19 cellular contexts compared by ENCODE assay signal in the genomic region with DNA sequence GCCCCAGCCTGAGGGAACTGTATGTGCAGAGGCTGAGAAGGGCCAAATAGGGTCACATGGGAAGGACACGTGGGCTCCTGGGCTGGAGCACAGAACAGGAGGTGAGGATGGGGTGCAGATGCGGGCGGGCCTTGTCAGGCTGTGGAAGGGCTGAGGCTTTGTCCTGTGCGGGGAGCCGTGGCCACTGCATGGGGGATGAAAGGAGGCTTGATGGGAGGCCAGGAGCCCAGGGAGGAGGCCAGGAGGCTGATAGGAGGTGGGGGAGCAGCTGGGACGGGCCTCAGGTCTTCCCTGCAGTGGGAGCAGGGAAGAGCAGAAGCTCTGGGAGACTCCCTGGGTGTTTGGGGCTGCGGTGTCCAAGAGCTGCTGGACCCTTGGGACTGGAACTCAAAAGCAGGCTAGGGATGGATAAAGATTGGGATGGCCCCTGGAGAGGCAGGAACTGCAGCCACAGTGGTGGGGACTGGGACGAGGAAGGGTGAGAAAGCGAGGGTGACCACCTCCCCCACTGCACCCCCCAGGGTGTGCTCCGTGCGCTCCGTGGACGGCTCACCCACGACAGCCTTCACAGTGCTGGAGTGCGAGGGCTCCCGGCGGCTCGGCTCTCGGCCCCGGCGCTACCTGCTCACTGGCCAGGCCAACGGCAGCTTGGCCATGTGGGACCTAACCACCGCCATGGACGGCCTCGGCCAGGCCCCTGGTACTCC. TPM values are rescaled to one million over a fixed set of nuclear protein-coding genes. Genes with fewer than 3 reads are reported as not detected.
DNase-seq lines count a peak whose midpoint lies in the region; ATAC-seq, FAIRE-seq and TF ChIP-seq lines count a peak whose summit lies in the region.
"Had no signal": no experiment of that assay in that cellular context is flagged by ENCODE, and none has a peak within 500 bp of the region (broad histone marks: within the 10 kb centered on the region; RNA-seq: fewer than 3 reads in every experiment).

No MANE protein-coding gene starts in this region.

- peak overlapping the region in 1 of 2 experiments; percentile 46 for H3K4ac ChIP-seq in mesenchymal stem cell (ENCODE audit: low read depth in 1 of 2, low read length in 2 of 2)

- no peak for TF ChIP-seq CTCF in GM12878 (IDR thresholded peaks at IDR 0.05 in 2 of 3, conservative IDR thresholded peaks at IDR 0.05 in 1 of 3; ENCODE audit: control insufficient read depth in 2 of 3, extremely low read depth in 1 of 3, insufficient read depth in 1 of 3, low read depth in 3 of 3, low read length in 3 of 3)

- RAD21 ChIA-PET in GM12878 (lab: Charles Lee; ENCODE audit: unreplicated experiment) = no interaction called here

- H3K4me1 ChIP-seq in GM12878 (ENCODE audit: control insufficient read depth, insufficient read depth, low read length) (0 out of 2 replicates have a peak, but pooled peaks cover under 1% of the 10 kb centered on the region), mesenchymal stem cell (ENCODE audit: control insufficient read depth, insufficient read depth, low read depth, low read length) (peaks cover 24% of the 10 kb centered on the region)
- H3K4me1 ChIP-seq in naive thymus-derived CD4-positive, alpha-beta T cell (ENCODE audit: control insufficient read depth in 2 of 2, insufficient read depth in 2 of 2, low read length in 2 of 2) = peaks cover 5 to 8% of the 10 kb centered on the region in 2 donors

- no peak for ATAC-seq in GM12878
- no peak for ATAC-seq in stimulated activated naive B cell treated with anti-CD40 and anti-IgM and Interleukin-4, amounts not matched to agents 10 μg/mL and 1 μg/mL and 100 μg/mL, for 72 hours (replicated peaks)
- ATAC-seq in naive thymus-derived CD4-positive, alpha-beta T cell = no peak
- ATAC-seq: GM23338 had no signal

- H3K79me2 ChIP-seq in GM12878 (ENCODE audit: control insufficient read depth, insufficient read depth, low read length) = no peaks in the 10 kb centered on the region

- POLR2A ChIA-PET in GM12878 (lab: Charles Lee) = no interaction called here
- POLR2A ChIA-PET in naive thymus-derived CD4-positive, alpha-beta T cell (lab: Charles Lee) = no interaction called here

- H3K36me3 ChIP-seq in GM12878 (ENCODE audit: control insufficient read depth in 2 of 2, insufficient read depth in 2 of 2, low read length in 1 of 2) (peaks cover 0 to 7% of the 10 kb centered on the region in 2 experiments; a peak in 3 of 4 replicates), mesenchymal stem cell (ENCODE audit: control insufficient read depth in 1 of 2, insufficient read depth in 2 of 2, low read depth in 1 of 2, low read length in 2 of 2) (peaks cover 30 to 47% of the 10 kb centered on the region in 2 experiments)
- H3K36me3 ChIP-seq in naive thymus-derived CD4-positive, alpha-beta T cell (ENCODE audit: control insufficient read depth in 2 of 3, insufficient read depth in 3 of 3, low read length in 3 of 3) = peaks cover 0 to 59% (median 5%) of the 10 kb centered on the region in 3 experiments

- H3K14ac ChIP-seq in mesenchymal stem cell (ENCODE audit: low read length in 2 of 2) = no peak overlapping the region

- DNase-seq in T-helper 1 cell (no peak), GM12878 (ENCODE audit: low read depth, low spot score) (no peak), mesenchymal stem cell (no peak), OCI-M2 (lab: John Stamatoyannopoulos, UW; ENCODE audit: unreplicated experiment) (no peak)
- no peak for DNase-seq in stimulated activated naive B cell treated with anti-CD40 and anti-IgM and Interleukin-4, amounts not matched to agents 10 μg/mL and 1 μg/mL and 100 μg/mL, for 72 hours
- no peak for DNase-seq in activated CD4-positive, CD25-positive, alpha-beta regulatory T cell (lab: John Stamatoyannopoulos, UW)
- no peak for DNase-seq in naive thymus-derived CD4-positive, alpha-beta T cell
- DNase-seq: 8988T; CD8-positive, alpha-beta memory T cell; KG1; NCI-H1417 treated with DMSO at 0.1 percent for 48 hours; NCI-H1930; NCI-H446 treated with DMSO at 0.1 percent for 48 hours; NCI-H748 treated with DMSO at 0.1 percent for 48 hours; PC-9 had no signal

- H4K8ac ChIP-seq in mesenchymal stem cell (ENCODE audit: low read length) = no peak overlapping the region

- H3K27ac ChIP-seq in GM12878 (ENCODE audit: control insufficient read depth, insufficient read depth) (no peak overlapping the region), mesenchymal stem cell (ENCODE audit: low read length, poor library complexity, severe bottlenecking) (no peak overlapping the region)
- no peak overlapping the region for H3K27ac ChIP-seq in naive thymus-derived CD4-positive, alpha-beta T cell (ENCODE audit: low read depth, low read length)
- H3K27ac ChIP-seq: BLaER1, PC-9 had no signal

- H3K18ac ChIP-seq in mesenchymal stem cell (ENCODE audit: low read depth in 1 of 2, low read length in 2 of 2) = no peak overlapping the region

- H3K9ac ChIP-seq in GM12878 (ENCODE audit: control insufficient read depth, insufficient read depth, low read length) (no peak overlapping the region), mesenchymal stem cell (ENCODE audit: low read length) (no peak overlapping the region)
- H3K9ac ChIP-seq: BLaER1 had no signal

- peaks cover 5% of the 10 kb centered on the region for H3K79me1 ChIP-seq in mesenchymal stem cell (replicated peaks; ENCODE audit: low read length, poor library complexity, severe bottlenecking)

- H3K4me3 ChIP-seq in GM12878 = no peak overlapping the region
- no peak overlapping the region for H3K4me3 ChIP-seq in mesenchymal stem cell (ENCODE audit: insufficient read depth in 1 of 2, low read depth in 1 of 2, low read length in 2 of 2)
- no peak overlapping the region for H3K4me3 ChIP-seq in naive thymus-derived CD4-positive, alpha-beta T cell (ENCODE audit: low read length)
- H3K4me3 ChIP-seq: BLaER1, GM23338, PC-9 had no signal

- TF ChIP-seq EP300 in GM12878 (IDR thresholded peaks at IDR 0.05; ENCODE audit: borderline replicate concordance in 1 of 2, control insufficient read depth in 1 of 2, low read depth in 2 of 2, low read length in 2 of 2) = no peak

- SMC1A ChIA-PET in GM12878 (lab: Charles Lee; ENCODE audit: uncharacterized antibody, unreplicated experiment) = no interaction called here

- CTCF ChIA-PET in GM12878 (lab: Yijun Ruan, JAX) = interaction anchor here (0.6 kb wide), 1 partner anchor 760 kb away, joined by 3 read pairs; no protein-coding TSS in a partner anchor
- CTCF ChIA-PET in naive thymus-derived CD4-positive, alpha-beta T cell (lab: Charles Lee) = no interaction called here

- intact Hi-C loops in GM12878 (cut with micrococcal nuclease; ENCODE audit: unreplicated experiment) = no loop called here
- intact Hi-C loops in naive thymus-derived CD4-positive, alpha-beta T cell (cut with micrococcal nuclease) = no loop called here

- TF ChIP-seq RAD21 in GM12878 (IDR thresholded peaks at IDR 0.05; ENCODE audit: insufficient read depth, low read depth, low read length) = no peak

- H4K20me1 ChIP-seq in GM12878 (ENCODE audit: control insufficient read depth, insufficient read depth) = no peaks in the 10 kb centered on the region
- H4K20me1 ChIP-seq: BLaER1 had no signal

- H3K23ac ChIP-seq in mesenchymal stem cell (ENCODE audit: low read length in 2 of 2) = no peak overlapping the region

- H3K27me3 Mint-ChIP-seq in T-helper 1 cell treated with Interleukin-12 subunit alpha and Interleukin-12 subunit beta and Interleukin-4 antibody, amounts not matched to agents 30 μg/mL and 1 μg/mL, for 36 hours (ENCODE audit: low read depth) = peaks cover 3% of the 10 kb centered on the region
- H3K27me3 Mint-ChIP-seq in stimulated activated naive B cell treated with anti-CD40 and anti-IgM and Interleukin-4, amounts not matched to agents 10 μg/mL and 1 μg/mL and 100 μg/mL, for 72 hours = peaks cover 8% of the 10 kb centered on the region in 2 donors
- peaks cover 0 to 11% (median 0%) of the 10 kb centered on the region in 5 donors for H3K27me3 Mint-ChIP-seq in naive thymus-derived CD4-positive, alpha-beta T cell
- H3K27me3 Mint-ChIP-seq: CD8-positive, alpha-beta memory T cell had no signal

- H4K91ac ChIP-seq in mesenchymal stem cell (ENCODE audit: low read length) = peak overlapping the region; percentile 57

- in situ Hi-C loops in GM12878 (cut with MboI) = no loop called here

- TF ChIP-seq POLR2A in GM12878 (IDR thresholded peaks at IDR 0.05; ENCODE audit: low read depth, low read length) = no peak

- H2BK12ac ChIP-seq in mesenchymal stem cell (ENCODE audit: low read length in 2 of 2) = no peak overlapping the region

- 95% methylated on average over 25 of the region's 25 CpGs for WGBS in GM12878 (ENCODE audit: insufficient coverage, insufficient replicate concordance, low lambda C conversion rate, missing lambda C conversion rate)
- 97% methylated on average over 23 of the region's 25 CpGs for WGBS in mesenchymal stem cell

- peak overlapping the region; percentile 67 for H2BK15ac ChIP-seq in mesenchymal stem cell (ENCODE audit: low read depth, poor library complexity, severe bottlenecking)

- no peaks in the 10 kb centered on the region for H3K27me3 ChIP-seq in GM12878 (replicated peaks in 1 of 2; ENCODE audit: control insufficient read depth in 2 of 2, insufficient read depth in 2 of 2, low read length in 1 of 2)
- no peaks in the 10 kb centered on the region for H3K27me3 ChIP-seq in mesenchymal stem cell (ENCODE audit: control insufficient read depth in 1 of 2, insufficient read depth in 1 of 2, low read length in 2 of 2)
- H3K27me3 ChIP-seq in naive thymus-derived CD4-positive, alpha-beta T cell (ENCODE audit: control insufficient read depth in 2 of 2, insufficient read depth in 2 of 2, low read length in 2 of 2) = no peaks in the 10 kb centered on the region
- H3K27me3 ChIP-seq: BLaER1 had no signal

- no peak overlapping the region for H2AK5ac ChIP-seq in mesenchymal stem cell (ENCODE audit: low read length, severe bottlenecking)

- H2BK120ac ChIP-seq in mesenchymal stem cell (ENCODE audit: low read depth, low read length) = no peak overlapping the region

- no peak overlapping the region for H3K4me3 Mint-ChIP-seq in T-helper 1 cell treated with Interleukin-12 subunit alpha and Interleukin-12 subunit beta and Interleukin-4 antibody, amounts not matched to agents 30 μg/mL and 1 μg/mL, for 36 hours
- H3K4me3 Mint-ChIP-seq in stimulated activated naive B cell treated with anti-CD40 and anti-IgM and Interleukin-4, amounts not matched to agents 10 μg/mL and 1 μg/mL and 100 μg/mL, for 72 hours = peak overlapping the region in 1 of 2 donors; percentile 15
- H3K4me3 Mint-ChIP-seq in naive thymus-derived CD4-positive, alpha-beta T cell = no peak overlapping the region
- H3K4me3 Mint-ChIP-seq: CD8-positive, alpha-beta memory T cell; GM23338 had no signal

- H3K4me2 ChIP-seq in GM12878 (ENCODE audit: control insufficient read depth, insufficient read depth) = no peak overlapping the region
- no peak overlapping the region for H3K4me2 ChIP-seq in mesenchymal stem cell (ENCODE audit: low read length, poor library complexity, severe bottlenecking)
- H3K4me2 ChIP-seq: BLaER1, GM23338, PC-9 had no signal

- H2BK5ac ChIP-seq in mesenchymal stem cell (ENCODE audit: low read depth, low read length, poor library complexity, severe bottlenecking) = peak overlapping the region; percentile 24

- no peak for FAIRE-seq in GM12878 (lab: Jason Lieb, UNC)
- FAIRE-seq: D721Med had no signal

- H3K4me1 Mint-ChIP-seq in T-helper 1 cell treated with Interleukin-12 subunit alpha and Interleukin-12 subunit beta and Interleukin-4 antibody, amounts not matched to agents 30 μg/mL and 1 μg/mL, for 36 hours (ENCODE audit: low read depth) = peaks cover 17% of the 10 kb centered on the region
- peaks cover 10 to 14% of the 10 kb centered on the region in 2 donors for H3K4me1 Mint-ChIP-seq in stimulated activated naive B cell treated with anti-CD40 and anti-IgM and Interleukin-4, amounts not matched to agents 10 μg/mL and 1 μg/mL and 100 μg/mL, for 72 hours
- H3K4me1 Mint-ChIP-seq in naive thymus-derived CD4-positive, alpha-beta T cell = peaks cover 6 to 30% (median 20%) of the 10 kb centered on the region in 7 donors

- H3K36me3 Mint-ChIP-seq in T-helper 1 cell treated with Interleukin-12 subunit alpha and Interleukin-12 subunit beta and Interleukin-4 antibody, amounts not matched to agents 30 μg/mL and 1 μg/mL, for 36 hours (ENCODE audit: low read depth) = peaks cover 27% of the 10 kb centered on the region
- peaks cover 48 to 62% of the 10 kb centered on the region in 2 donors for H3K36me3 Mint-ChIP-seq in stimulated activated naive B cell treated with anti-CD40 and anti-IgM and Interleukin-4, amounts not matched to agents 10 μg/mL and 1 μg/mL and 100 μg/mL, for 72 hours
- H3K36me3 Mint-ChIP-seq in naive thymus-derived CD4-positive, alpha-beta T cell = peaks cover 4 to 33% (median 23%) of the 10 kb centered on the region in 5 donors

- no peak overlapping the region for H2AFZ ChIP-seq in GM12878 (ENCODE audit: control insufficient read depth, low read depth, low read length)
- H2AFZ ChIP-seq in mesenchymal stem cell (ENCODE audit: low read depth, low read length) = no peak overlapping the region
- H2AFZ ChIP-seq: GM23338, PC-9 had no signal

- H3K9me3 ChIP-seq in GM12878 (replicated peaks; ENCODE audit: control insufficient read depth, insufficient read depth, low read length) = no peaks in the 10 kb centered on the region
- H3K9me3 ChIP-seq in mesenchymal stem cell (ENCODE audit: control insufficient read depth, low read length) = no peaks in the 10 kb centered on the region
- H3K9me3 ChIP-seq in naive thymus-derived CD4-positive, alpha-beta T cell (ENCODE audit: control insufficient read depth in 2 of 3, low read length in 3 of 3) = no peaks in the 10 kb centered on the region
- H3K9me3 ChIP-seq: BLaER1 had no signal

- peak overlapping the region; percentile 31 for H3K27ac Mint-ChIP-seq in T-helper 1 cell treated with Interleukin-12 subunit alpha and Interleukin-12 subunit beta and Interleukin-4 antibody, amounts not matched to agents 30 μg/mL and 1 μg/mL, for 36 hours
- H3K27ac Mint-ChIP-seq in stimulated activated naive B cell treated with anti-CD40 and anti-IgM and Interleukin-4, amounts not matched to agents 10 μg/mL and 1 μg/mL and 100 μg/mL, for 72 hours = peak overlapping the region; percentile 27
- H3K27ac Mint-ChIP-seq in naive thymus-derived CD4-positive, alpha-beta T cell = no peak overlapping the region
- H3K27ac Mint-ChIP-seq: GM23338 had no signal

- no peaks in the 10 kb centered on the region for H3K9me3 Mint-ChIP-seq in T-helper 1 cell treated with Interleukin-12 subunit alpha and Interleukin-12 subunit beta and Interleukin-4 antibody, amounts not matched to agents 30 μg/mL and 1 μg/mL, for 36 hours
- H3K9me3 Mint-ChIP-seq in stimulated activated naive B cell treated with anti-CD40 and anti-IgM and Interleukin-4, amounts not matched to agents 10 μg/mL and 1 μg/mL and 100 μg/mL, for 72 hours = peaks cover 0 to 3% of the 10 kb centered on the region in 2 donors
- no peaks in the 10 kb centered on the region for H3K9me3 Mint-ChIP-seq in naive thymus-derived CD4-positive, alpha-beta T cell
- H3K9me3 Mint-ChIP-seq: CD8-positive, alpha-beta memory T cell; GM23338 had no signal

- BruUV-seq in GM12878 (replicated peaks; lab: Mats Ljungman, UMichigan) = no TSS peak

RNA-seq across cellular contexts. Expression of a gene that starts 11.3 kb away (rescaled TPM):
- total RNA-seq in GM12878 (2013; cell fraction: nucleolus; rRNA removed) = 26.9 and 32.3 TPM in 2 replicates
- total RNA-seq in GM12878 (2014; rRNA removed) (6.6 and 8.5 TPM in 2 replicates), GM12878 (2014; rRNA removed; fragmentation: Illumina TruSeq; extraction: Trizol) (3.1 and 3.7 TPM in 2 replicates), GM12878 (2021) (34.6 and 35.9 TPM in 2 replicates)
- 29.6 TPM for polyA plus RNA-seq in GM12878 (2011; ENCODE audit: low read depth)
- polyA plus RNA-seq in GM12878 (2011; rRNA removed) (1.5 and 2.7 TPM in 2 replicates), GM12878 (2014; fragmentation: Illumina TruSeq; extraction: Trizol) (2.6 and 5.9 TPM in 2 replicates), GM12878 (2014; fragmentation: Nextera tagmentation; extraction: Ambion mirVana) (under 1 TPM in 1 of 2 experiments, not detected in 1; 0.09 TPM), GM12878 (2014; rRNA removed) (21.8 and 23.5 TPM in 2 replicates), GM12878 (2016; fragmentation: Nextera tagmentation; extraction: Ambion mirVana) (1 to 10 TPM; 8.8 to 9.5 TPM)
- 4.9 and 5.7 TPM in 2 replicates for polyA plus RNA-seq in GM12878 (2011; cell fraction: cytosol; rRNA removed)
- 24.7 and 25.2 TPM in 2 replicates for polyA plus RNA-seq in GM12878 (2011; cell fraction: nucleus; rRNA removed)
- 38.1 and 69.0 TPM in 2 replicates for polyA plus RNA-seq in GM12878 (2012)
- 1.5 and 7.1 TPM in 2 replicates for polyA minus RNA-seq in GM12878 (2011; rRNA and poly(A)+ RNA removed)
- polyA minus RNA-seq in GM12878 (2011; cell fraction: cytosol; rRNA and poly(A)+ RNA removed) = 14.1 and 19.4 TPM in 2 replicates
- polyA minus RNA-seq in GM12878 (2011; cell fraction: nucleus; rRNA and poly(A)+ RNA removed) = 3.0 and 6.6 TPM in 2 replicates
- polyA plus RNA-seq in mesenchymal stem cell (2013, experiment 1 of 2) = 122 TPM
- polyA plus RNA-seq in mesenchymal stem cell (2013, experiment 2 of 2) = 113 TPM
- total RNA-seq in naive thymus-derived CD4-positive, alpha-beta T cell = 100 to 1,000 TPM in 4 of 5 experiments, 10 to 100 TPM in 1; 62.4 to 116 (median 111) TPM
- polyA plus RNA-seq in naive thymus-derived CD4-positive, alpha-beta T cell = 10 to 100 TPM; 21.8 to 41.4 TPM

RNA-seq across cellular contexts. Expression of a gene that starts 13.2 kb away (rescaled TPM):
- 26.1 and 35.1 TPM in 2 replicates for total RNA-seq in GM12878 (2013; cell fraction: nucleolus; rRNA removed)
- total RNA-seq in GM12878 (2014; rRNA removed) (60.8 and 79.0 TPM in 2 replicates), GM12878 (2014; rRNA removed; fragmentation: Illumina TruSeq; extraction: Trizol) (22.9 and 26.0 TPM in 2 replicates), GM12878 (2021) (111 and 115 TPM in 2 replicates)
- polyA plus RNA-seq in GM12878 (2011; ENCODE audit: low read depth) = 43.8 TPM
- polyA plus RNA-seq in GM12878 (2011; rRNA removed) (17.5 and 38.8 TPM in 2 replicates), GM12878 (2014; fragmentation: Illumina TruSeq; extraction: Trizol) (30.6 and 55.0 TPM in 2 replicates), GM12878 (2014; fragmentation: Nextera tagmentation; extraction: Ambion mirVana) (10 to 100 TPM in 1 of 2 experiments, 1 to 10 TPM in 1; 2.3 to 15.1 TPM), GM12878 (2014; rRNA removed) (96.3 and 111 TPM in 2 replicates), GM12878 (2016; fragmentation: Nextera tagmentation; extraction: Ambion mirVana) (100 to 1,000 TPM; 112 to 123 TPM)
- 59.2 and 80.0 TPM in 2 replicates for polyA plus RNA-seq in GM12878 (2011; cell fraction: cytosol; rRNA removed)
- 155 and 167 TPM in 2 replicates for polyA plus RNA-seq in GM12878 (2011; cell fraction: nucleus; rRNA removed)
- 84.1 and 89.2 TPM in 2 replicates for polyA plus RNA-seq in GM12878 (2012)
- 47.3 and 87.5 TPM in 2 replicates for polyA minus RNA-seq in GM12878 (2011; rRNA and poly(A)+ RNA removed)
- polyA minus RNA-seq in GM12878 (2011; cell fraction: cytosol; rRNA and poly(A)+ RNA removed) = 89.1 and 95.6 TPM in 2 replicates
- polyA minus RNA-seq in GM12878 (2011; cell fraction: nucleus; rRNA and poly(A)+ RNA removed) = 33.5 and 51.2 TPM in 2 replicates
- 112 TPM for polyA plus RNA-seq in mesenchymal stem cell (2013, experiment 1 of 2)
- 108 TPM for polyA plus RNA-seq in mesenchymal stem cell (2013, experiment 2 of 2)
- 100 to 1,000 TPM in 4 of 5 experiments, 10 to 100 TPM in 1; 98.4 to 218 (median 139) TPM for total RNA-seq in naive thymus-derived CD4-positive, alpha-beta T cell
- polyA plus RNA-seq in naive thymus-derived CD4-positive, alpha-beta T cell = 100 to 1,000 TPM in 1 of 2 donors, 10 to 100 TPM in 1; 92.8 to 140 TPM

Comparison
In these comparisons a context has a peak if more than half of its experiments do, and no peak if none do; other contexts are left out.
1. H3K27ac Mint-ChIP-seq: peak in T-helper 1 cell treated with Interleukin-12 subunit alpha and Interleukin-12 subunit beta and Interleukin-4 antibody, amounts not matched to agents 30 μg/mL and 1 μg/mL, for 36 hours (single experiment) and stimulated activated naive B cell treated with anti-CD40 and anti-IgM and Interleukin-4, amounts not matched to agents 10 μg/mL and 1 μg/mL and 100 μg/mL, for 72 hours (single experiment); none in naive thymus-derived CD4-positive, alpha-beta T cell (0 of 9).